ENCODE assay signal across 17 cellular contexts in genomic region chr5:553874-554273, GRCh38. TPM values are rescaled to one million over a fixed set of nuclear protein-coding genes. Genes with fewer than 3 reads are reported as not detected.
A peak's percentile ranks its signal among the peaks of the same experiment; 100 is the strongest.
DNase-seq lines count a peak whose midpoint lies in the region; ATAC-seq and TF ChIP-seq lines count a peak whose summit lies in the region.
"Had no signal": no experiment of that assay in that cellular context is flagged by ENCODE, and none has a peak within 500 bp of the region (broad histone marks: within the 10 kb centered on the region; RNA-seq: fewer than 3 reads in every experiment).

No MANE protein-coding gene starts in this region.

- H3K27me3 ChIP-seq in A673 (replicated peaks; ENCODE audit: insufficient read depth, low read depth, low read length, poor library complexity): peaks cover 27% of the 10 kb centered on the region

- TF ChIP-seq CTCF in A673 (conservative IDR thresholded peaks at IDR 0.05; ENCODE audit: low read depth, low read length) (no peak), HEK293 (tag by site-specific recombination; IDR thresholded peaks at IDR 0.05) (no peak), VCaP (conservative IDR thresholded peaks at IDR 0.05) (no peak)

- H3K27ac ChIP-seq in A673 (ENCODE audit: low read depth, low read length, poor library complexity, severe bottlenecking) (no peak overlapping the region), HEK293 (ENCODE audit: extremely low read depth, low read depth, low read length) (no peak overlapping the region), VCaP (peak overlapping the region; percentile 42; the same call in 1 of the 2 replicates)
- H3K27ac ChIP-seq: KMS-11 had no signal

- H3K36me3 ChIP-seq in A673 (ENCODE audit: insufficient read depth, low read length, poor library complexity, severe bottlenecking): no peaks in the 10 kb centered on the region
- no peaks in the 10 kb centered on the region for H3K36me3 ChIP-seq in HEK293 (ENCODE audit: control insufficient read depth in 2 of 2, insufficient read depth in 1 of 2, low read length in 2 of 2)

- no peaks in the 10 kb centered on the region for H3K4me1 ChIP-seq in A673 (ENCODE audit: insufficient read depth, low read length, poor library complexity, severe bottlenecking)
- H3K4me1 ChIP-seq in HEK293 (ENCODE audit: control insufficient read depth, insufficient read depth, low read length): no peaks in the 10 kb centered on the region

- CTCF ChIA-PET in A673 (lab: Charles Lee): no interaction called here
- CTCF ChIA-PET in HEK293 (lab: Yijun Ruan, JAX): no interaction called here

- no peak for ATAC-seq in GM19324 (IDR thresholded peaks at IDR 0.05; ENCODE audit: low FRiP score, unreplicated experiment)
- ATAC-seq in left lobe of liver: no peak
- ATAC-seq: naive thymus-derived CD4-positive, alpha-beta T cell; right cardiac atrium had no signal

- DNase-seq in A673 (ENCODE audit: low spot score) (peak; percentile 30), kidney tubule cell (ENCODE audit: low spot score) (peak; percentile 23), SIG-M5 (lab: John Stamatoyannopoulos, UW) (no peak), left lobe of liver (ENCODE audit: low spot score) (no peak), ureter (ENCODE audit: low spot score) (no peak)
- DNase-seq: activated CD4-positive, alpha-beta T cell treated with anti-CD3 and anti-CD28 coated beads, Interleukin-2, amount 50 U/mL, for 48 hours; AML-193; DND-41; NCI-H2029 treated with DMSO at 0.1 percent for 48 hours; right cardiac atrium; stimulated activated CD4-positive, alpha-beta T cell treated with anti-CD3 and anti-CD28 coated beads, Interleukin-4, amount 100 ng/mL, for 4 hours; stimulated activated naive CD4-positive, alpha-beta T cell had no signal

- BruUV-seq in A673 (replicated peaks; lab: Mats Ljungman, UMichigan): no TSS peak

- H3K4me3 ChIP-seq in A673 (ENCODE audit: low read depth, low read length, poor library complexity, severe bottlenecking) (no peak overlapping the region), HEK293 (ENCODE audit: low read depth, low read length) (no peak overlapping the region)

- intact Hi-C loops in A673 (cut with micrococcal nuclease; ENCODE audit: unreplicated experiment): no loop called here

- POLR2A ChIA-PET in A673 (lab: Charles Lee; ENCODE audit: low non-redundant PET): no interaction called here
- POLR2A ChIA-PET in HEK293 (lab: Yijun Ruan, JAX): no interaction called here

- H3K9me3 ChIP-seq in A673 (ENCODE audit: low read depth, low read length, poor library complexity, severe bottlenecking) (no peaks in the 10 kb centered on the region), HEK293 (ENCODE audit: control insufficient read depth, insufficient read depth, low read depth, low read length) (no peaks in the 10 kb centered on the region)

TF ChIP-seq in HEK293, 187 proteins besides CTCF, POLR2A, EP300 and RAD21:
- TF ChIP-seq ZNF521 (tag by site-specific recombination; IDR thresholded peaks at IDR 0.05): no peak
- TF ChIP-seq ZNF830 (tag by site-specific recombination; IDR thresholded peaks at IDR 0.05; ENCODE audit: low read depth): no peak
- no peak for TF ChIP-seq ZNF626 (tag by site-specific recombination; IDR thresholded peaks at IDR 0.05)
- no peak for TF ChIP-seq HIC1 (tag by site-specific recombination; IDR thresholded peaks at IDR 0.05)
- peak; percentile 34; the same call in 1 of the 2 replicates for TF ChIP-seq KLF1 (tag by site-specific recombination; IDR thresholded peaks at IDR 0.05)
- TF ChIP-seq ZBTB17 (tag by site-specific recombination; IDR thresholded peaks at IDR 0.05): peak; percentile 26; the same call in 1 of the 2 replicates
- no peak for TF ChIP-seq ZNF132 (tag by site-specific recombination; IDR thresholded peaks at IDR 0.05; ENCODE audit: borderline replicate concordance)
- TF ChIP-seq INSM2 (tag by site-specific recombination; IDR thresholded peaks at IDR 0.05): no peak
- no peak for TF ChIP-seq ZBTB7A (tag by site-specific recombination; IDR thresholded peaks at IDR 0.05; ENCODE audit: low read depth)

RNA-seq across cellular contexts. Expression of gene SLC9A3, which starts 29.6 kb away (rescaled TPM):
- 1.6 and 1.9 TPM in 2 replicates for total RNA-seq in A673 (2021)
- total RNA-seq in left lobe of liver: 0.81 TPM
- total RNA-seq in ureter: 1.1 TPM

RNA-seq across cellular contexts. Expression of gene CEP72, which starts 58.3 kb away (rescaled TPM):
- 37.2 and 40.1 TPM in 2 replicates for total RNA-seq in A673 (2021)
- 4.7 TPM for total RNA-seq in left lobe of liver
- total RNA-seq in ureter: 10.9 TPM

Comparison
In these comparisons a context has a peak if more than half of its experiments do, and no peak if none do; other contexts are left out.
1. DNase-seq: peak in A673 (single experiment) and kidney tubule cell (single experiment); none in SIG-M5 (single experiment), left lobe of liver (single experiment) and ureter (single experiment).